ENCODE assay signal across 24 cellular contexts in the genomic region with DNA sequence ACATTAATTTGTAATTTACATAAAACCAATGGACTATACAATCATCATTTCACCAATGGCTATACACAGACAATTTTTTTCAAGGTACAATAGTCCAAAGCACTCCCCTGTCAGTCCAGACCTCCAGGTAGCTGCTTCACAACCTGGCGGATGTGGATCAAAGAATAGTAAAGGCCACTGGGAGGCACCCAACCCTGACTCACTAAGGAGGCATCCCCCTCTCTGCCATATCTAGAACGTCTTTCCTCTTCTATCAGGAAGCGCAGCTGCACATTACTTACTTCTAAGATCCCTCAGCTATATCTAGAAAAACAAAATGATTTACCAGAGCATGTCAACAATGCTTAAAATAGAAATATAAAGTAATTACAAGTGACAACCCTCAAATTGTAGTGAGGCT.
"Had no signal": no experiment of that assay in that cellular context is flagged by ENCODE, and none has a peak within 500 bp of the region (broad histone marks: within the 10 kb centered on the region; RNA-seq: fewer than 3 reads in every experiment).

No MANE protein-coding gene starts in this region.

- H3K4me3 Mint-ChIP-seq: activated CD8-positive, alpha-beta T cell treated with anti-CD3 and anti-CD28 coated beads for 36 hours; activated naive CD8-positive, alpha-beta T cell treated with anti-CD3 and anti-CD28 coated beads, Interleukin-2, amount 50 U/mL, for 24 hours; activated T-cell treated with anti-CD3 and anti-CD28 coated beads, Interleukin-2, amount 50 U/mL, for 72 hours; T-helper 17 cell had no signal

- H3K27ac ChIP-seq: ascending aorta, SJSA1, VCaP had no signal

- DNase-seq: activated CD4-positive, alpha-beta T cell treated with anti-CD3 and anti-CD28 coated beads for 4 hours; activated CD8-positive, alpha-beta memory T cell treated with anti-CD3 and anti-CD28 coated beads, Interleukin-2, amount 50 U/mL, for 4 hours; activated CD8-positive, alpha-beta T cell treated with anti-CD3 and anti-CD28 coated beads for 36 hours; activated naive CD4-positive, alpha-beta T cell treated with anti-CD3 and anti-CD28 coated beads, Interleukin-2, amount 50 U/mL, for 16 hours; activated naive CD8-positive, alpha-beta T cell treated with anti-CD3 and anti-CD28 coated beads, Interleukin-2, amount 50 U/mL, for 24 hours; activated T-cell treated with anti-CD3 and anti-CD28 coated beads, Interleukin-2, amount 50 U/mL, for 72 hours; amniotic stem cell; body of pancreas; KG1; NCI-H1092 treated with DMSO at 0.1 percent for 48 hours; NCI-H1417 treated with DMSO at 0.1 percent for 48 hours; NCI-H1694; NCI-H2029; NCI-H446; NCI-H524; PC-3; SHP77; T-helper 17 cell; T-helper 9 cell had no signal

- H3K27ac Mint-ChIP-seq: activated CD8-positive, alpha-beta T cell treated with anti-CD3 and anti-CD28 coated beads for 36 hours; activated naive CD8-positive, alpha-beta T cell treated with anti-CD3 and anti-CD28 coated beads, Interleukin-2, amount 50 U/mL, for 24 hours; activated T-cell treated with anti-CD3 and anti-CD28 coated beads, Interleukin-2, amount 50 U/mL, for 72 hours; T-helper 17 cell had no signal

- H3K4me3 ChIP-seq: ascending aorta, body of pancreas, SJSA1 had no signal

- H3K4me1 ChIP-seq: SJSA1 had no signal

- ATAC-seq: activated CD4-positive, CD25-positive, alpha-beta regulatory T cell treated with anti-CD3 and anti-CD28 coated beads, Interleukin-2, amount 50 U/mL, for 24 hours; activated CD8-positive, alpha-beta T cell treated with anti-CD3 and anti-CD28 coated beads for 36 hours; activated naive CD8-positive, alpha-beta T cell treated with anti-CD3 and anti-CD28 coated beads, Interleukin-2, amount 50 U/mL, for 24 hours; activated T-cell treated with anti-CD3 and anti-CD28 coated beads, Interleukin-2, amount 50 U/mL, for 72 hours; body of pancreas; PC-3; T-helper 17 cell had no signal

- H3K9me3 ChIP-seq: SJSA1 had no signal

- H3K36me3 ChIP-seq: ascending aorta, SJSA1 had no signal

- H3K27me3 ChIP-seq: ascending aorta, body of pancreas, SJSA1 had no signal

- H3K27me3 Mint-ChIP-seq: activated CD8-positive, alpha-beta T cell treated with anti-CD3 and anti-CD28 coated beads for 36 hours; activated naive CD8-positive, alpha-beta T cell treated with anti-CD3 and anti-CD28 coated beads, Interleukin-2, amount 50 U/mL, for 24 hours; IgD-negative memory B cell; T-helper 17 cell had no signal
